ENCODE assay signal across 8 cellular contexts in genomic region chr10:102120987-102121738, GRCh38. TPM values are rescaled to one million over a fixed set of nuclear protein-coding genes. Genes with fewer than 3 reads are reported as not detected.
A peak's percentile ranks its signal among the peaks of the same experiment; 100 is the strongest.
DNase-seq lines count a peak whose midpoint lies in the region; ATAC-seq and TF ChIP-seq lines count a peak whose summit lies in the region.

No MANE protein-coding gene starts in this region.

- no peak overlapping the region for H2AFZ ChIP-seq in neuron (ENCODE audit: low read depth, low read length)

- ATAC-seq in activated T-helper 17 cell treated with anti-CD3 and anti-CD28 coated beads, Interleukin-2, amount 50 U/mL, for 72 hours (replicated peaks): no peak
- ATAC-seq in gastroesophageal sphincter: peak; percentile 61
- ATAC-seq in omental fat pad (ENCODE audit: low FRiP score): no peak
- no peak for ATAC-seq in GM21825 (IDR thresholded peaks at IDR 0.05; ENCODE audit: unreplicated experiment)

- H3K27ac ChIP-seq in C4-2B: peak overlapping the region; percentile 91
- H3K27ac ChIP-seq in gastroesophageal sphincter: peak overlapping the region; percentile 98 to 99 (median 99)

- no peaks in the 10 kb centered on the region for H3K9me3 Mint-ChIP-seq in activated T-helper 17 cell treated with anti-CD3 and anti-CD28 coated beads, Interleukin-2, amount 50 U/mL, for 72 hours

- peak overlapping the region; percentile 78 for H3K27ac Mint-ChIP-seq in activated T-helper 17 cell treated with anti-CD3 and anti-CD28 coated beads, Interleukin-2, amount 50 U/mL, for 72 hours

- H3K9me3 ChIP-seq in gastroesophageal sphincter: no peaks in the 10 kb centered on the region
- H3K9me3 ChIP-seq in neuron (ENCODE audit: low read length): no peaks in the 10 kb centered on the region

- H3K4me1 Mint-ChIP-seq in activated T-helper 17 cell treated with anti-CD3 and anti-CD28 coated beads, Interleukin-2, amount 50 U/mL, for 72 hours: peaks cover 22% of the 10 kb centered on the region

- peak overlapping the region; percentile 93 for H3K4me3 Mint-ChIP-seq in activated T-helper 17 cell treated with anti-CD3 and anti-CD28 coated beads, Interleukin-2, amount 50 U/mL, for 72 hours

- peak; percentile 41 to 59 for TF ChIP-seq POLR2A in gastroesophageal sphincter (IDR thresholded peaks at IDR 0.05)

- no peaks in the 10 kb centered on the region for H3K27me3 Mint-ChIP-seq in activated T-helper 17 cell treated with anti-CD3 and anti-CD28 coated beads, Interleukin-2, amount 50 U/mL, for 72 hours

- TF ChIP-seq EP300 in gastroesophageal sphincter (IDR thresholded peaks at IDR 0.05): no peak

- TF ChIP-seq CTCF in C4-2B (conservative IDR thresholded peaks at IDR 0.05) (no peak), gastroesophageal sphincter (IDR thresholded peaks at IDR 0.05) (no peak), omental fat pad (IDR thresholded peaks at IDR 0.05) (no peak)

- no peaks in the 10 kb centered on the region for H3K36me3 Mint-ChIP-seq in activated T-helper 17 cell treated with anti-CD3 and anti-CD28 coated beads, Interleukin-2, amount 50 U/mL, for 72 hours (ENCODE audit: low read depth)

- WGBS in gastroesophageal sphincter (ENCODE audit: low coverage in 1 of 2), 2 donors: 2% methylated on average over 10 of the region's 15 CpGs; no CpG with 5 or more reads in 1 of the 2 donors

- H3K4me1 ChIP-seq in gastroesophageal sphincter (peaks cover 2 to 58% (median 37%) of the 10 kb centered on the region in 3 donors), neuron (ENCODE audit: insufficient read depth, low read length) (peaks cover 45% of the 10 kb centered on the region)

- DNase-seq in HT1080 (ENCODE audit: low read depth) (peak; percentile 39), omental fat pad (ENCODE audit: low spot score) (no peak), NCI-H1694 (lab: John Stamatoyannopoulos, UW) (no peak)

- H3K4me3 ChIP-seq in gastroesophageal sphincter (peak overlapping the region; percentile 69 to 93), neuron (ENCODE audit: low read length) (peak overlapping the region; percentile 61)

- H3K27me3 ChIP-seq in gastroesophageal sphincter (no peaks in the 10 kb centered on the region), neuron (ENCODE audit: insufficient read depth, low read length) (no peaks in the 10 kb centered on the region)

- H3K36me3 ChIP-seq in gastroesophageal sphincter: no peaks in the 10 kb centered on the region
- no peaks in the 10 kb centered on the region for H3K36me3 ChIP-seq in neuron (ENCODE audit: insufficient read depth, low read length)

RNA-seq across cellular contexts. Expression of gene LDB1, which starts 1.0 kb away (rescaled TPM):
- total RNA-seq in HT1080 (2014; rRNA removed; shearing (Covaris generic)): 32.2 and 34.4 TPM in 2 replicates
- polyA plus RNA-seq in HT1080 (2015; cell fraction: cytosol; rRNA removed): 19.2 and 19.3 TPM in 2 replicates
- 43.7 and 51.0 TPM in 2 replicates for polyA plus RNA-seq in HT1080 (2015; cell fraction: nucleus; rRNA removed)
- total RNA-seq in activated T-helper 17 cell treated with anti-CD3 and anti-CD28 coated beads, Interleukin-2, amount 50 U/mL, for 72 hours: 10 to 100 TPM; 93.6 to 99.1 TPM
- 10 to 100 TPM; 43.7 to 92.0 (median 60.4) TPM for total RNA-seq in gastroesophageal sphincter
- total RNA-seq in omental fat pad: 10 to 100 TPM; 20.1 to 33.2 (median 30.9) TPM

RNA-seq across cellular contexts. Expression of gene PPRC1, which starts 11.7 kb away (rescaled TPM):
- total RNA-seq in HT1080 (2014; rRNA removed; shearing (Covaris generic)): 31.8 and 38.3 TPM in 2 replicates
- polyA plus RNA-seq in HT1080 (2015; cell fraction: cytosol; rRNA removed): 33.6 and 36.0 TPM in 2 replicates
- 70.6 and 75.1 TPM in 2 replicates for polyA plus RNA-seq in HT1080 (2015; cell fraction: nucleus; rRNA removed)
- total RNA-seq in activated T-helper 17 cell treated with anti-CD3 and anti-CD28 coated beads, Interleukin-2, amount 50 U/mL, for 72 hours: 10 to 100 TPM; 34.5 to 71.3 TPM
- total RNA-seq in gastroesophageal sphincter (10 to 100 TPM; 13.4 to 31.4 (median 17.8) TPM), omental fat pad (100 to 1,000 TPM in 1 of 4 donors, 10 to 100 TPM in 3; 15.4 to 105 (median 31.9) TPM)

RNA-seq across cellular contexts. Expression of gene NOLC1, which starts 31.0 kb away (rescaled TPM):
- 95.2 and 119 TPM in 2 replicates for total RNA-seq in HT1080 (2014; rRNA removed; shearing (Covaris generic))
- 126 and 135 TPM in 2 replicates for polyA plus RNA-seq in HT1080 (2015; cell fraction: cytosol; rRNA removed)
- polyA plus RNA-seq in HT1080 (2015; cell fraction: nucleus; rRNA removed): 181 and 188 TPM in 2 replicates
- 100 to 1,000 TPM in 1 of 2 donors, 10 to 100 TPM in 1; 76.9 to 168 TPM for total RNA-seq in activated T-helper 17 cell treated with anti-CD3 and anti-CD28 coated beads, Interleukin-2, amount 50 U/mL, for 72 hours
- 10 to 100 TPM; 52.9 to 66.5 (median 57.2) TPM for total RNA-seq in gastroesophageal sphincter
- total RNA-seq in omental fat pad: 100 to 1,000 TPM in 2 of 4 donors, 10 to 100 TPM in 2; 35.3 to 229 (median 81.7) TPM

RNA-seq across cellular contexts. Expression of gene HPS6, which starts 56.0 kb away (rescaled TPM):
- 37.6 and 38.5 TPM in 2 replicates for total RNA-seq in HT1080 (2014; rRNA removed; shearing (Covaris generic))
- 19.3 and 20.8 TPM in 2 replicates for polyA plus RNA-seq in HT1080 (2015; cell fraction: cytosol; rRNA removed)
- polyA plus RNA-seq in HT1080 (2015; cell fraction: nucleus; rRNA removed): 20.7 and 22.6 TPM in 2 replicates
- 10 to 100 TPM; 12.5 to 21.6 TPM for total RNA-seq in activated T-helper 17 cell treated with anti-CD3 and anti-CD28 coated beads, Interleukin-2, amount 50 U/mL, for 72 hours
- total RNA-seq in gastroesophageal sphincter (10 to 100 TPM; 24.1 to 36.2 (median 27.1) TPM), omental fat pad (10 to 100 TPM; 14.1 to 31.5 (median 22.5) TPM)
